ENCODE assay signal across 8 cellular contexts in the genomic region with DNA sequence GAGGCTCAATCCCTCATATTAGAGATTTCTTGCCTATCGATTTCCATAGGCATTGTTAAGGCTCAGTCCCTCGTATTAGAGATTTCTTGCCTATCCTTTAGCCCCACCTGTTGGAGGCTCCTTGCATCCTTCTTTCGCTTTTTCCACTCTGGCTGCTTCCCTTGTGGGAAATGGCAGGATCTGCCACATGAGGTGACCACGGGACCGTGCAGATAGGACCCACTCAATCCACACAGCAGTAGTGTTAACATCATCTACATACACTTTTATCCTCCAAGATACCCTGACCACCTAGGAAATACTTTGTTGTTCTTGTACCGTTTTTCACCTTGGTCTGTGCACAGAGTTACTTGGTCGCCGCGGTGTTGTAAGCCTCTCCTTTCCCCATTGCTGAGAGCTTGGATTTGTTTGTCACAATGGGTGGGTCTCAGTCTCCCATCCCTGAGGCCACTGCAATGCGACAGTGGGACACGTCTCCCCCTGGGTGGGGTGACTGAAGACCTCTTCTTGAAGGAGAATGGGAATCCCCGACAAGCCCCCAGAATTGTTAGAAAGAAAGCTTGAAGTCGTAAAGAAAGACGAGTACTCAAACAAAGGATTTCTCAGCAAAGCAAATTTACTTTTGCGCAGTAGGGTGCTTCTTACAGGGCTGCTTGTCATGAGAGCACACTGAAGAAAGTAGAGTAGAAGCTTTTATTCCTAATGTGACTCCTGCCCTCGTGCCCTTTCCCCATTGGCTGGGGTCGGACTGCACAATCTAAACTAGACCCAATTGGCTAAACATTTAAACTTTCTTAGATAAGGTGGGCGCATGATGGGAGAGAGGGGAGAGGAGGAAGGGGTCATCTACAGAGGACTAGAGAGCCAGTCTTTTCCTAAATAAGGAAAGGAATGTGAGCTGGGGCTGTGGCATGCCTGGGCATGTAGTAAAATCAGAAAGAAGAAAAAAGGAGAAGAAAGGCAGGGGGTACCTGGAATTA. TPM values are rescaled to one million over a fixed set of nuclear protein-coding genes. Genes with fewer than 3 reads are reported as not detected.
DNase-seq lines count a peak whose midpoint lies in the region; ATAC-seq, FAIRE-seq and TF ChIP-seq lines count a peak whose summit lies in the region.

No MANE protein-coding gene starts in this region.

- no peaks in the 10 kb centered on the region for H3K36me3 ChIP-seq in small intestine (ENCODE audit: control insufficient read depth in 2 of 2, insufficient read depth in 2 of 2, low read length in 2 of 2)

- peak; percentile 95 to 97 for ATAC-seq in A549
- ATAC-seq in HG02852 (IDR thresholded peaks at IDR 0.05; ENCODE audit: unreplicated experiment): no peak

- no peak for TF ChIP-seq EP300 in A549 (IDR thresholded peaks at IDR 0.05)

- peak; percentile 75 for TF ChIP-seq CTCF in A549 (IDR thresholded peaks at IDR 0.05)
- peak; percentile 40; the same call in 2 of the 3 replicates for TF ChIP-seq CTCF in GM12872 (IDR thresholded peaks at IDR 0.05; ENCODE audit: insufficient read depth, low read depth, low read length)

- POLR2A ChIA-PET in A549 (lab: Yijun Ruan, JAX): interaction anchor here (1.0 to 1.8 kb wide), 3 partner anchors 20 to 84 kb away, joined by 4 to 13 read pairs (median 5); partner anchors contain the start of genes CAAP1 and IFT74

- H3K27me3 ChIP-seq in small intestine (ENCODE audit: control insufficient read depth in 2 of 2, insufficient read depth in 2 of 2, low read length in 2 of 2): no peaks in the 10 kb centered on the region

- H3K9me3 ChIP-seq in A549 (no peaks in the 10 kb centered on the region), small intestine (ENCODE audit: control insufficient read depth, low read depth) (no peaks in the 10 kb centered on the region)

- CTCF ChIA-PET in A549 (lab: Yijun Ruan, JAX): interaction anchor here (0.6 to 3.8 kb wide), 46 partner anchors 8 to 671 kb away, joined by 3 to 24 read pairs (median 4); partner anchors contain the start of genes CAAP1, IFT74 and PLAA

- peak; percentile 23; the same call in 1 of the 2 replicates for TF ChIP-seq POLR2A in A549 (IDR thresholded peaks at IDR 0.05; ENCODE audit: low read length)

- peak; percentile 40 to 72 for DNase-seq in A549 (ENCODE audit: low read depth in 1 of 2, low spot score in 1 of 2)
- DNase-seq in SK-N-DZ (ENCODE audit: low spot score): peak; percentile 1
- peak; percentile 45 for DNase-seq in glomerular visceral epithelial cell (ENCODE audit: extremely low spot score)
- peak; percentile 65 for DNase-seq in small intestine
- no peak for DNase-seq in NOMO-1 treated with DMSO at 0.1 percent for 48 hours (lab: John Stamatoyannopoulos, UW; ENCODE audit: unreplicated experiment)
- no peak for DNase-seq in NCI-H1694 (lab: John Stamatoyannopoulos, UW)

- TF ChIP-seq RAD21 in A549 (conservative IDR thresholded peaks at IDR 0.05 in 1 of 2, IDR thresholded peaks at IDR 0.05 in 1 of 2): peak; percentile 78 to 89

- H3K27ac ChIP-seq in A549: peak overlapping the region; percentile 59 to 78
- no peak overlapping the region for H3K27ac ChIP-seq in small intestine (ENCODE audit: low read depth in 1 of 2, low read length in 1 of 2)

- FAIRE-seq in A549 (lab: Jason Lieb, UNC) (peak; percentile 88), small intestine (lab: Jason Lieb, UNC) (no peak)

- H3K4me3 ChIP-seq in A549: peak overlapping the region; percentile 38
- no peak overlapping the region for H3K4me3 ChIP-seq in small intestine (ENCODE audit: low read depth in 1 of 2, low read length in 2 of 2)

- 32% methylated on average over 18 of the region's 18 CpGs for WGBS in A549 (ENCODE audit: missing lambda C conversion rate)
- 73 to 83% (median 80%) methylated on average over 18 of the region's 18 CpGs for WGBS in small intestine, 3 donors

- H3K4me1 ChIP-seq in A549 (peaks cover 10% of the 10 kb centered on the region; the same call in 2 of the 3 replicates), small intestine (ENCODE audit: control insufficient read depth in 2 of 2, insufficient read depth in 1 of 2, low read depth in 1 of 2, low read length in 1 of 2) (no peaks in the 10 kb centered on the region)

- H3K4me2 ChIP-seq in A549: peak overlapping the region; percentile 72

TF ChIP-seq in A549, 52 proteins besides CTCF, POLR2A, EP300 and RAD21:
- TF ChIP-seq SMC3 (IDR thresholded peaks at IDR 0.05): peak; percentile 58; the same call in 2 of the 3 replicates
- TF ChIP-seq HDAC2 (IDR thresholded peaks at IDR 0.05): no peak
- TF ChIP-seq PHF8 (IDR thresholded peaks at IDR 0.05; ENCODE audit: borderline replicate concordance, low read depth): no peak
- TF ChIP-seq, protein P1, sequence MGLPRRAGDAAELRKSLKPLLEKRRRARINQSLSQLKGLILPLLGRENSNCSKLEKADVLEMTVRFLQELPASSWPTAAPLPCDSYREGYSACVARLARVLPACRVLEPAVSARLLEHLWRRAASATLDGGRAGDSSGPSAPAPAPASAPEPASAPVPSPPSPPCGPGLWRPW (IDR thresholded peaks at IDR 0.05): no peak
- TF ChIP-seq JUN (IDR thresholded peaks at IDR 0.05): no peak

RNA-seq across cellular contexts. Expression of gene IFT74, which starts 19.8 kb away (rescaled TPM):
- 17.3 and 26.3 TPM in 2 replicates for polyA plus RNA-seq in A549 (2011; rRNA removed)
- polyA plus RNA-seq in A549 (2012; cell fraction: cytosol; rRNA removed): 4.0 and 4.6 TPM in 2 replicates
- 4.6 and 6.7 TPM in 2 replicates for polyA plus RNA-seq in A549 (2012; cell fraction: nucleus; rRNA removed)
- 15.7 to 16.4 TPM (median 16.1 TPM) in 3 replicates for polyA plus RNA-seq in A549 (2017; fragmentation: RNase III; extraction: RNeasy Plus Mini Kit Qiagen cat#74134 plus additional on column Dnase treatment)
- polyA minus RNA-seq in A549 (2011; rRNA and poly(A)+ RNA removed): 12.7 and 25.4 TPM in 2 replicates
- polyA plus RNA-seq in SK-N-DZ (2014; cell fraction: cytosol; rRNA removed): 3.1 and 3.3 TPM in 2 replicates
- polyA plus RNA-seq in SK-N-DZ (2014; cell fraction: nucleus; rRNA removed): 2.4 TPM in 2 replicates
- 1 to 10 TPM; 4.6 to 8.4 (median 5.6) TPM for polyA plus RNA-seq in small intestine

RNA-seq across cellular contexts. Expression of gene PLAA, which starts 29.0 kb away (rescaled TPM):
- polyA plus RNA-seq in A549 (2011; rRNA removed) (22.5 and 25.5 TPM in 2 replicates), A549 (2017; fragmentation: RNase III; extraction: RNeasy Plus Mini Kit Qiagen cat#74134 plus additional on column Dnase treatment) (37.5 to 39.8 TPM (median 38.4 TPM) in 3 replicates), small intestine (10 to 100 TPM; 10.1 to 13.8 (median 11.1) TPM)
- 11.7 and 14.0 TPM in 2 replicates for polyA plus RNA-seq in A549 (2012; cell fraction: cytosol; rRNA removed)
- 12.9 and 14.5 TPM in 2 replicates for polyA plus RNA-seq in A549 (2012; cell fraction: nucleus; rRNA removed)
- polyA minus RNA-seq in A549 (2011; rRNA and poly(A)+ RNA removed): 16.6 and 26.6 TPM in 2 replicates
- polyA plus RNA-seq in SK-N-DZ (2014; cell fraction: cytosol; rRNA removed): 7.6 and 8.1 TPM in 2 replicates
- 3.4 and 7.5 TPM in 2 replicates for polyA plus RNA-seq in SK-N-DZ (2014; cell fraction: nucleus; rRNA removed)

RNA-seq across cellular contexts. Expression of gene LRRC19, which starts 29.5 kb away (rescaled TPM):
- 0.09 TPM in 1 of 2 replicates, not detected in the other for polyA plus RNA-seq in A549 (2011; rRNA removed)
- not detected in 2 replicates for polyA plus RNA-seq in A549 (2012; cell fraction: cytosol; rRNA removed)
- polyA plus RNA-seq in A549 (2012; cell fraction: nucleus; rRNA removed): not detected in 2 replicates
- 0.11 TPM in 1 of 3 replicates, not detected in the others for polyA plus RNA-seq in A549 (2017; fragmentation: RNase III; extraction: RNeasy Plus Mini Kit Qiagen cat#74134 plus additional on column Dnase treatment)
- polyA minus RNA-seq in A549 (2011; rRNA and poly(A)+ RNA removed): not detected in 2 replicates
- not detected in 2 replicates for polyA plus RNA-seq in SK-N-DZ (2014; cell fraction: cytosol; rRNA removed)
- polyA plus RNA-seq in SK-N-DZ (2014; cell fraction: nucleus; rRNA removed): not detected in 2 replicates
- 10 to 100 TPM in 2 of 3 donors, 1 to 10 TPM in 1; 8.3 to 15.1 (median 11.2) TPM for polyA plus RNA-seq in small intestine

Comparison
In these comparisons a context has a peak if more than half of its experiments do, and no peak if none do; other contexts are left out.
1. DNase-seq: peak in A549 (2 of 2), SK-N-DZ (single experiment), glomerular visceral epithelial cell (single experiment) and small intestine (single experiment); none in NOMO-1 treated with DMSO at 0.1 percent for 48 hours (single experiment) and NCI-H1694 (single experiment).
2. H3K27ac ChIP-seq: peak in A549 (2 of 2); none in small intestine (0 of 2).
3. RNA of gene LRRC19, which starts 29.5 kb away (polyA plus RNA-seq): 8.3 to 15.1 TPM in small intestine; 0.09 to 0.11 TPM in A549; every median in the first group is over 4 times any median in the second.